ENCODE assay signal across 9 cellular contexts in the genomic region with DNA sequence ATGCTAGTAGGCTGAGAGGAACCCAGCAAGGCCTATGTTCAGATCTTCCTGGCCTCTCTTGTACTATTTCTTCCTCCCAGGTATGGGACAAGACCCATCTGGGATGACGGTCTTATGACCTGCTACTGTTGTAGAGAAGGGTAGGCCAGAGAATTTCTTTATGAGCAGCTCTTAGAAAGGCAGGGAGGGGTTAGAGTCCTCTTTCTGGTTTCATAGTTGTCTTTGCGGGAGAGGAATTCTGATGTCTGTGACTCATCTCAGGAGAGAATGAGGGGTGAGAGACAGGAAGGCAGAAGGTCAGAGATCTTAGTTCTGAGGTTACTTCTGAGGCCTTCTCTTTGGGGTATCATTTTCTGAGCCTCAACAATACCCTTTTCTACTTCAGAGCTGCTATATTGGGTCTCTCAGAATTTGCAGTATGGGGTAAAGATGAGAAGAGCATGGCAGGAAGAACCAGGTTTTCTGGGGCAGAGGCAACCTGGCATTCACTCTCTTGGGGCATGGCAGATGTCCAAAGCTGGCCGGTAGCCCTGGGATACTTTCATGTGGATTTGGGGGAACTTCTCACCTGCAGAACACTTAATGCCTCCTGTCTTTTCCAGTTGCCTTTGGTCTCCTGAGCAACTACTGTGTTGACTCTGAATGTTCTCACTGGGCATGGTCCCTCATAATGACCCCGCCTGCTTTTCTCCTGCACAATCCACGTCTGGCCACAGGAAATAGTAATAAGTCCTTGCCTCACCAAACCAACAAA.
DNase-seq lines count a peak whose midpoint lies in the region; ATAC-seq and TF ChIP-seq lines count a peak whose summit lies in the region.
"Had no signal": no experiment of that assay in that cellular context is flagged by ENCODE, and none has a peak within 500 bp of the region (broad histone marks: within the 10 kb centered on the region; RNA-seq: fewer than 3 reads in every experiment).

No MANE protein-coding gene starts in this region.

- H3K36me3 Mint-ChIP-seq in activated CD4-positive, alpha-beta T cell treated with anti-CD3 and anti-CD28 coated beads, Interleukin-2, amount 10 ng/mL, durations not matched to agents 7 days and 5 days (ENCODE audit: low read depth): peaks cover 11% of the 10 kb centered on the region

- POLR2A ChIA-PET in activated CD4-positive, alpha-beta T cell treated with anti-CD3 and anti-CD28 coated beads, Interleukin-2, amount 10 ng/mL, durations not matched to agents 7 days and 5 days (lab: Charles Lee): no interaction called here

- H3K36me3 ChIP-seq in GM06990 (ENCODE audit: control insufficient read depth, insufficient read depth, low read length): no peaks in the 10 kb centered on the region; the same call in 1 of the 2 replicates
- peaks cover 0 to 2% of the 10 kb centered on the region in 2 donors for H3K36me3 ChIP-seq in gastrocnemius medialis

- H3K27ac ChIP-seq in gastrocnemius medialis (no peak overlapping the region), substantia nigra (ENCODE audit: low read depth, low read length, poor library complexity, severe bottlenecking) (no peak overlapping the region)

- no peak for TF ChIP-seq POLR2A in gastrocnemius medialis (IDR thresholded peaks at IDR 0.05)

- H3K27ac Mint-ChIP-seq in activated CD4-positive, alpha-beta T cell treated with anti-CD3 and anti-CD28 coated beads, Interleukin-2, amount 10 ng/mL, durations not matched to agents 7 days and 5 days: no peak overlapping the region

- peak; percentile 19 for DNase-seq in GM06990 (ENCODE audit: extremely low read depth, insufficient read length)
- DNase-seq in HK-2 (ENCODE audit: unreplicated experiment): peak; percentile 6
- DNase-seq in fibroblast of villous mesenchyme (ENCODE audit: low read depth): peak; percentile 49
- no peak for DNase-seq in gastrocnemius medialis
- no peak for DNase-seq in cardiac septum (ENCODE audit: low spot score)
- DNase-seq in substantia nigra (lab: John Stamatoyannopoulos, UW): no peak
- no peak for DNase-seq in activated CD4-positive, alpha-beta T cell treated with anti-CD3 and anti-CD28 coated beads, Interleukin-2, amount 10 ng/mL, durations not matched to agents 7 days and 5 days
- DNase-seq: naive B cell had no signal

- no peaks in the 10 kb centered on the region for H3K27me3 Mint-ChIP-seq in activated CD4-positive, alpha-beta T cell treated with anti-CD3 and anti-CD28 coated beads, Interleukin-2, amount 10 ng/mL, durations not matched to agents 7 days and 5 days
- H3K27me3 Mint-ChIP-seq: naive B cell had no signal

- H3K4me3 Mint-ChIP-seq in activated CD4-positive, alpha-beta T cell treated with anti-CD3 and anti-CD28 coated beads, Interleukin-2, amount 10 ng/mL, durations not matched to agents 7 days and 5 days: no peak overlapping the region
- H3K4me3 Mint-ChIP-seq: naive B cell had no signal

- CTCF ChIA-PET in activated CD4-positive, alpha-beta T cell treated with anti-CD3 and anti-CD28 coated beads, Interleukin-2, amount 10 ng/mL, durations not matched to agents 7 days and 5 days (lab: Charles Lee): no interaction called here

- H3K4me1 Mint-ChIP-seq in activated CD4-positive, alpha-beta T cell treated with anti-CD3 and anti-CD28 coated beads, Interleukin-2, amount 10 ng/mL, durations not matched to agents 7 days and 5 days: peaks cover 35% of the 10 kb centered on the region
- H3K4me1 Mint-ChIP-seq: naive B cell had no signal

- H3K27me3 ChIP-seq in GM06990 (replicated peaks; ENCODE audit: control insufficient read depth, insufficient read depth, low read length): no peaks in the 10 kb centered on the region
- H3K27me3 ChIP-seq in gastrocnemius medialis: no peaks in the 10 kb centered on the region

- in situ Hi-C loops in gastrocnemius medialis (cut with MboI; ENCODE audit: low sequenced_read_pairs in 4 of 4): no loop called here

- no peak for TF ChIP-seq CTCF in GM06990 (IDR thresholded peaks at IDR 0.05; ENCODE audit: insufficient read depth, low read length, poor library complexity, severe bottlenecking)
- TF ChIP-seq CTCF in fibroblast of villous mesenchyme (IDR thresholded peaks at IDR 0.05; ENCODE audit: insufficient read depth, low read depth, low read length): no peak
- TF ChIP-seq CTCF in gastrocnemius medialis (IDR thresholded peaks at IDR 0.05 in 4 of 5, conservative IDR thresholded peaks at IDR 0.05 in 1 of 5): no peak

- ATAC-seq in GM21529 (IDR thresholded peaks at IDR 0.05; ENCODE audit: unreplicated experiment) (peak; percentile 98), gastrocnemius medialis (no peak)

- H3K9me3 ChIP-seq in gastrocnemius medialis: no peaks in the 10 kb centered on the region

- H3K9me3 Mint-ChIP-seq in activated CD4-positive, alpha-beta T cell treated with anti-CD3 and anti-CD28 coated beads, Interleukin-2, amount 10 ng/mL, durations not matched to agents 7 days and 5 days: peaks cover 15% of the 10 kb centered on the region

- H3K4me1 ChIP-seq in gastrocnemius medialis: no peaks in the 10 kb centered on the region

- H3K4me3 ChIP-seq in GM06990 (replicated peaks; ENCODE audit: low read depth, low read length) (no peak overlapping the region), fibroblast of villous mesenchyme (ENCODE audit: low read depth, low read length) (no peak overlapping the region), gastrocnemius medialis (no peak overlapping the region)

- intact Hi-C loops in gastrocnemius medialis (cut with DNase I; ENCODE audit: low total_unique reads) (no loop called here), cardiac septum (cut with DNase I) (no loop called here)

Comparison
In these comparisons a context has a peak if more than half of its experiments do, and no peak if none do; other contexts are left out.
1. DNase-seq: peak in GM06990 (single experiment), HK-2 (single experiment) and fibroblast of villous mesenchyme (single experiment); none in gastrocnemius medialis (0 of 2), cardiac septum (single experiment), substantia nigra (0 of 49) and activated CD4-positive, alpha-beta T cell treated with anti-CD3 and anti-CD28 coated beads, Interleukin-2, amount 10 ng/mL, durations not matched to agents 7 days and 5 days (single experiment).